ENCODE assay signal across 2 cellular contexts in the genomic region with DNA sequence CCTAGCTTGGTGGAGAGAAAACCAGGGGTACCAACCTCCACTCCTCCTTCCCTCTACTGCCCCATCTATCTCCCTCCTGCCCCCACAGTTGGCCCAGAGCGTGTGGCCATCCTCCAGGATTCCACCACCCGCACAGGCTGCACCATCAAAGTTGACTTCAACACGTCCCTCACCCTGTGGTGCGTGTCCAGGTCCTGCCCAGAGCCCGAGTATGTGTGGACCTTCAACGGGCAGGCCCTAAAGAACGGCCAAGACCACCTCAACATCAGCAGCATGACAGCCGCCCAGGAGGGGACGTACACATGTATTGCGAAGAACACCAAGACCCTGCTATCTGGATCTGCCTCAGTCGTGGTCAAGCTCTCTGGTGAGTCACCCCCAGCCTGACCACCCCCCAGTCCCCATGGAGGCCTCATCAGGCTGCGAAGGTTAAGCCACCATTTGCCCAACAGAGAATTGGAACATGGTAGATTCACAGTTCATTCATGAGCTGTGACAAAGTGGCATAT.
TF ChIP-seq lines count a peak whose summit lies in the region.

No MANE protein-coding gene starts in this region.

TF ChIP-seq in IMR-90, 13 proteins besides CTCF, POLR2A, EP300 and RAD21:
- TF ChIP-seq NFE2L2 (IDR thresholded peaks at IDR 0.05; ENCODE audit: low read depth, low read length) (no peak), CEBPB (IDR thresholded peaks at IDR 0.05; ENCODE audit: low read depth, low read length) (no peak), MXI1 (IDR thresholded peaks at IDR 0.05; ENCODE audit: borderline replicate concordance, low read depth, low read length) (no peak), SMC3 (IDR thresholded peaks at IDR 0.05; ENCODE audit: low read depth, low read length) (no peak), MAFK (IDR thresholded peaks at IDR 0.05; ENCODE audit: low read depth, low read length) (no peak), RFX5 (IDR thresholded peaks at IDR 0.05; ENCODE audit: low read depth, low read length) (no peak), CHD1 (IDR thresholded peaks at IDR 0.05; ENCODE audit: low read depth, low read length) (no peak), RCOR1 (IDR thresholded peaks at IDR 0.05; ENCODE audit: insufficient replicate concordance, low read length) (no peak), BHLHE40 (IDR thresholded peaks at IDR 0.05; ENCODE audit: low read depth, low read length) (no peak), FOS (IDR thresholded peaks at IDR 0.05; ENCODE audit: low read depth, low read length) (no peak), MAZ (IDR thresholded peaks at IDR 0.05; ENCODE audit: borderline replicate concordance, low read depth, low read length) (no peak)
- TF ChIP-seq, protein P1, sequence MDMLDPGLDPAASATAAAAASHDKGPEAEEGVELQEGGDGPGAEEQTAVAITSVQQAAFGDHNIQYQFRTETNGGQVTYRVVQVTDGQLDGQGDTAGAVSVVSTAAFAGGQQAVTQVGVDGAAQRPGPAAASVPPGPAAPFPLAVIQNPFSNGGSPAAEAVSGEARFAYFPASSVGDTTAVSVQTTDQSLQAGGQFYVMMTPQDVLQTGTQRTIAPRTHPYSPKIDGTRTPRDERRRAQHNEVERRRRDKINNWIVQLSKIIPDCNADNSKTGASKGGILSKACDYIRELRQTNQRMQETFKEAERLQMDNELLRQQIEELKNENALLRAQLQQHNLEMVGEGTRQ (IDR thresholded peaks at IDR 0.05; ENCODE audit: low read depth, low read length) = no peak
- TF ChIP-seq, protein P2, sequence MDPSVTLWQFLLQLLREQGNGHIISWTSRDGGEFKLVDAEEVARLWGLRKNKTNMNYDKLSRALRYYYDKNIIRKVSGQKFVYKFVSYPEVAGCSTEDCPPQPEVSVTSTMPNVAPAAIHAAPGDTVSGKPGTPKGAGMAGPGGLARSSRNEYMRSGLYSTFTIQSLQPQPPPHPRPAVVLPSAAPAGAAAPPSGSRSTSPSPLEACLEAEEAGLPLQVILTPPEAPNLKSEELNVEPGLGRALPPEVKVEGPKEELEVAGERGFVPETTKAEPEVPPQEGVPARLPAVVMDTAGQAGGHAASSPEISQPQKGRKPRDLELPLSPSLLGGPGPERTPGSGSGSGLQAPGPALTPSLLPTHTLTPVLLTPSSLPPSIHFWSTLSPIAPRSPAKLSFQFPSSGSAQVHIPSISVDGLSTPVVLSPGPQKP (IDR thresholded peaks at IDR 0.05; ENCODE audit: borderline replicate concordance, low read depth, low read length) = no peak

TF ChIP-seq in WTC11, 78 proteins besides CTCF, POLR2A, EP300 and RAD21:
- TF ChIP-seq NFE2L1 (CRISPR knock-in tag; IDR thresholded peaks at IDR 0.05) = no peak
- no peak for TF ChIP-seq RELA (CRISPR knock-in tag; IDR thresholded peaks at IDR 0.05; ENCODE audit: borderline replicate concordance)
- no peak for TF ChIP-seq FOXJ3 (CRISPR knock-in tag; IDR thresholded peaks at IDR 0.05; ENCODE audit: borderline replicate concordance)
- no peak for TF ChIP-seq MYBL2 (CRISPR knock-in tag; IDR thresholded peaks at IDR 0.05)
- TF ChIP-seq JAZF1 (CRISPR knock-in tag; IDR thresholded peaks at IDR 0.05) = no peak
- no peak for TF ChIP-seq ELF4 (CRISPR knock-in tag; IDR thresholded peaks at IDR 0.05; ENCODE audit: low read depth)
- TF ChIP-seq GABPB1 (CRISPR knock-in tag; IDR thresholded peaks at IDR 0.05) = no peak
- no peak for TF ChIP-seq PRDM15 (CRISPR knock-in tag; IDR thresholded peaks at IDR 0.05)
- no peak for TF ChIP-seq ZNF232 (CRISPR knock-in tag; IDR thresholded peaks at IDR 0.05)
- TF ChIP-seq NR1H2 (CRISPR knock-in tag; IDR thresholded peaks at IDR 0.05) = no peak
- no peak for TF ChIP-seq ZNF138 (CRISPR knock-in tag; conservative IDR thresholded peaks at IDR 0.05)
